2 cellular contexts compared by ENCODE assay signal in the genomic region with DNA sequence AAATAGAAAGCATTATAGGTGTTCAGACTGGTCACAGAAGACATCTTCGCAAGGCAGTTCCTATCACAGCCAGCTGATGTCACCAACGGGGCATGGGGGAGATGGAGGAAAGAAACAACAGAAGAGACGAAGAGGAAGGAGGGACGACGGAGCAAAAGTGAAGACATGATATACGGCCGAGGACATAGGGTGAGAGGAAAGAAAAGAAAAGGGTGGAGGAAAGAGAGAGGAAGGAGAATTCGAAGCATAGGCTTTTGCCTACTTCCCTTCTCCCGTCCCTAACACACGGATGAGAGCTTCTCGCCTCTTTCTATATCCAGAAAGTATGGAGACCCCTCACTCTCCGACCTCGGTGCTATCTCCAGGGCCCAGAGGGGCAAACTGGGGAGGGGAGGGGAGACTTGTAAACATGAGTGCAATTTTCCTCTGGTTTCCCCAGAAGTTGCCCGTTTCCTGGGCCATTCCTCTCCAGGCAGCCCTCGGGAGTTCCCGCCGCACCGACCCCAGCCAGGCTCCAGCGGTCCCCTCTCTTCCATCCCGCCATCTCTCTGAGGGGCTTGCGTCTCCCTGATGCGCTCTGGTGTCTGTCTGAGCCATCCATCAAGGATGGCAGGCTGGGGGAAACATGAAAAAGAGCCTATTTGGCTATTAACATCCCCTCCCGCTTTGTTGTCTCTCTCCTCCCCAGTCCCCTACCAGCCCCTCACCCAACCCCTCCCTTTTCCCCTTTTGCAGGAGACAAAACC.
A peak's percentile ranks its signal among the peaks of the same experiment; 100 is the strongest.
TF ChIP-seq lines count a peak whose summit lies in the region.

No MANE protein-coding gene starts in this region.

TF ChIP-seq in SK-N-SH, 30 proteins besides CTCF, POLR2A, EP300 and RAD21:
- no peak for TF ChIP-seq RXRA (IDR thresholded peaks at IDR 0.05; ENCODE audit: borderline replicate concordance, low read depth)
- no peak for TF ChIP-seq GABPA (IDR thresholded peaks at IDR 0.05; ENCODE audit: low read depth)
- TF ChIP-seq NFIC (IDR thresholded peaks at IDR 0.05; ENCODE audit: borderline replicate concordance): no peak
- TF ChIP-seq JUND (IDR thresholded peaks at IDR 0.05): no peak
- no peak for TF ChIP-seq GATA2 (CRISPR knock-in tag; IDR thresholded peaks at IDR 0.05)
- TF ChIP-seq SMC3 (IDR thresholded peaks at IDR 0.05; ENCODE audit: low read depth, low read length): peak; percentile 49; the same call in 1 of the 2 replicates
- no peak for TF ChIP-seq EZH2phosphoT487 (IDR thresholded peaks at IDR 0.05; ENCODE audit: borderline replicate concordance, low read depth)
- peak; percentile 35 for TF ChIP-seq CHD2 (IDR thresholded peaks at IDR 0.05; ENCODE audit: low read length, partially characterized antibody)
- TF ChIP-seq, protein P1, sequence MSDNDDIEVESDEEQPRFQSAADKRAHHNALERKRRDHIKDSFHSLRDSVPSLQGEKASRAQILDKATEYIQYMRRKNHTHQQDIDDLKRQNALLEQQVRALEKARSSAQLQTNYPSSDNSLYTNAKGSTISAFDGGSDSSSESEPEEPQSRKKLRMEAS (IDR thresholded peaks at IDR 0.05; ENCODE audit: low read depth): no peak
- TF ChIP-seq POLR2AphosphoS5 (IDR thresholded peaks at IDR 0.05; ENCODE audit: low read depth, low read length): no peak
- peak; percentile 28; the same call in 1 of the 2 replicates for TF ChIP-seq RCOR1 (IDR thresholded peaks at IDR 0.05; ENCODE audit: low read length)
- TF ChIP-seq, protein P2, sequence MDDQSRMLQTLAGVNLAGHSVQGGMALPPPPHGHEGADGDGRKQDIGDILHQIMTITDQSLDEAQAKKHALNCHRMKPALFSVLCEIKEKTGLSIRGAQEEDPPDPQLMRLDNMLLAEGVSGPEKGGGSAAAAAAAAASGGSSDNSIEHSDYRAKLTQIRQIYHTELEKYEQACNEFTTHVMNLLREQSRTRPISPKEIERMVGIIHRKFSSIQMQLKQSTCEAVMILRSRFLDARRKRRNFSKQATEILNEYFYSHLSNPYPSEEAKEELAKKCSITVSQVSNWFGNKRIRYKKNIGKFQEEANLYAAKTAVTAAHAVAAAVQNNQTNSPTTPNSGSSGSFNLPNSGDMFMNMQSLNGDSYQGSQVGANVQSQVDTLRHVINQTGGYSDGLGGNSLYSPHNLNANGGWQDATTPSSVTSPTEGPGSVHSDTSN (IDR thresholded peaks at IDR 0.05): no peak; the same call in 1 of the 2 replicates
- TF ChIP-seq FOXJ3 (CRISPR knock-in tag; IDR thresholded peaks at IDR 0.05): no peak
- no peak for TF ChIP-seq FOXM1 (IDR thresholded peaks at IDR 0.05; ENCODE audit: low read depth)
- no peak for TF ChIP-seq RFX5 (IDR thresholded peaks at IDR 0.05; ENCODE audit: low read length)
- no peak for TF ChIP-seq TEAD4 (IDR thresholded peaks at IDR 0.05; ENCODE audit: borderline replicate concordance, insufficient read depth)
- no peak for TF ChIP-seq NRF1 (IDR thresholded peaks at IDR 0.05; ENCODE audit: low read depth, low read length)
- TF ChIP-seq SIN3A (IDR thresholded peaks at IDR 0.05; ENCODE audit: borderline replicate concordance, low read depth, low read length): no peak; the same call in 1 of the 2 replicates
- no peak for TF ChIP-seq MEF2A (IDR thresholded peaks at IDR 0.05; ENCODE audit: borderline replicate concordance, low read depth)
- no peak for TF ChIP-seq ELF1 (IDR thresholded peaks at IDR 0.05)
- no peak for TF ChIP-seq FOSL2 (IDR thresholded peaks at IDR 0.05; ENCODE audit: borderline replicate concordance, low read depth)
- TF ChIP-seq TCF12 (IDR thresholded peaks at IDR 0.05): no peak
- TF ChIP-seq, protein P3, sequence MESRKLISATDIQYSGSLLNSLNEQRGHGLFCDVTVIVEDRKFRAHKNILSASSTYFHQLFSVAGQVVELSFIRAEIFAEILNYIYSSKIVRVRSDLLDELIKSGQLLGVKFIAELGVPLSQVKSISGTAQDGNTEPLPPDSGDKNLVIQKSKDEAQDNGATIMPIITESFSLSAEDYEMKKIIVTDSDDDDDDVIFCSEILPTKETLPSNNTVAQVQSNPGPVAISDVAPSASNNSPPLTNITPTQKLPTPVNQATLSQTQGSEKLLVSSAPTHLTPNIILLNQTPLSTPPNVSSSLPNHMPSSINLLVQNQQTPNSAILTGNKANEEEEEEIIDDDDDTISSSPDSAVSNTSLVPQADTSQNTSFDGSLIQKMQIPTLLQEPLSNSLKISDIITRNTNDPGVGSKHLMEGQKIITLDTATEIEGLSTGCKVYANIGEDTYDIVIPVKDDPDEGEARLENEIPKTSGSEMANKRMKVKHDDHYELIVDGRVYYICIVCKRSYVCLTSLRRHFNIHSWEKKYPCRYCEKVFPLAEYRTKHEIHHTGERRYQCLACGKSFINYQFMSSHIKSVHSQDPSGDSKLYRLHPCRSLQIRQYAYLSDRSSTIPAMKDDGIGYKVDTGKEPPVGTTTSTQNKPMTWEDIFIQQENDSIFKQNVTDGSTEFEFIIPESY (IDR thresholded peaks at IDR 0.05; ENCODE audit: borderline replicate concordance, low read depth): no peak
- TF ChIP-seq YY1 (IDR thresholded peaks at IDR 0.05; ENCODE audit: low read depth): no peak
- TF ChIP-seq, protein P4, sequence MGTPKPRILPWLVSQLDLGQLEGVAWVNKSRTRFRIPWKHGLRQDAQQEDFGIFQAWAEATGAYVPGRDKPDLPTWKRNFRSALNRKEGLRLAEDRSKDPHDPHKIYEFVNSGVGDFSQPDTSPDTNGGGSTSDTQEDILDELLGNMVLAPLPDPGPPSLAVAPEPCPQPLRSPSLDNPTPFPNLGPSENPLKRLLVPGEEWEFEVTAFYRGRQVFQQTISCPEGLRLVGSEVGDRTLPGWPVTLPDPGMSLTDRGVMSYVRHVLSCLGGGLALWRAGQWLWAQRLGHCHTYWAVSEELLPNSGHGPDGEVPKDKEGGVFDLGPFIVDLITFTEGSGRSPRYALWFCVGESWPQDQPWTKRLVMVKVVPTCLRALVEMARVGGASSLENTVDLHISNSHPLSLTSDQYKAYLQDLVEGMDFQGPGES (IDR thresholded peaks at IDR 0.05; ENCODE audit: low read depth, low read length): no peak

TF ChIP-seq in HepG2, 621 proteins besides CTCF, POLR2A, EP300 and RAD21 (continues in another document):
- TF ChIP-seq, protein P5, sequence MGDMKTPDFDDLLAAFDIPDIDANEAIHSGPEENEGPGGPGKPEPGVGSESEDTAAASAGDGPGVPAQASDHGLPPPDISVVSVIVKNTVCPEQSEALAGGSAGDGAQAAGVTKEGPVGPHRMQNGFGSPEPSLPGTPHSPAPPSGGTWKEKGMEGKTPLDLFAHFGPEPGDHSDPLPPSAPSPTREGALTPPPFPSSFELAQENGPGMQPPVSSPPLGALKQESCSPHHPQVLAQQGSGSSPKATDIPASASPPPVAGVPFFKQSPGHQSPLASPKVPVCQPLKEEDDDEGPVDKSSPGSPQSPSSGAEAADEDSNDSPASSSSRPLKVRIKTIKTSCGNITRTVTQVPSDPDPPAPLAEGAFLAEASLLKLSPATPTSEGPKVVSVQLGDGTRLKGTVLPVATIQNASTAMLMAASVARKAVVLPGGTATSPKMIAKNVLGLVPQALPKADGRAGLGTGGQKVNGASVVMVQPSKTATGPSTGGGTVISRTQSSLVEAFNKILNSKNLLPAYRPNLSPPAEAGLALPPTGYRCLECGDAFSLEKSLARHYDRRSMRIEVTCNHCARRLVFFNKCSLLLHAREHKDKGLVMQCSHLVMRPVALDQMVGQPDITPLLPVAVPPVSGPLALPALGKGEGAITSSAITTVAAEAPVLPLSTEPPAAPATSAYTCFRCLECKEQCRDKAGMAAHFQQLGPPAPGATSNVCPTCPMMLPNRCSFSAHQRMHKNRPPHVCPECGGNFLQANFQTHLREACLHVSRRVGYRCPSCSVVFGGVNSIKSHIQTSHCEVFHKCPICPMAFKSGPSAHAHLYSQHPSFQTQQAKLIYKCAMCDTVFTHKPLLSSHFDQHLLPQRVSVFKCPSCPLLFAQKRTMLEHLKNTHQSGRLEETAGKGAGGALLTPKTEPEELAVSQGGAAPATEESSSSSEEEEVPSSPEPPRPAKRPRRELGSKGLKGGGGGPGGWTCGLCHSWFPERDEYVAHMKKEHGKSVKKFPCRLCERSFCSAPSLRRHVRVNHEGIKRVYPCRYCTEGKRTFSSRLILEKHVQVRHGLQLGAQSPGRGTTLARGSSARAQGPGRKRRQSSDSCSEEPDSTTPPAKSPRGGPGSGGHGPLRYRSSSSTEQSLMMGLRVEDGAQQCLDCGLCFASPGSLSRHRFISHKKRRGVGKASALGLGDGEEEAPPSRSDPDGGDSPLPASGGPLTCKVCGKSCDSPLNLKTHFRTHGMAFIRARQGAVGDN (CRISPR knock-in tag; IDR thresholded peaks at IDR 0.05): peak; percentile 21; the same call in 1 of the 2 replicates
- TF ChIP-seq ATF1 (CRISPR knock-in tag; IDR thresholded peaks at IDR 0.05): no peak
- TF ChIP-seq SMAD3 (CRISPR knock-in tag; IDR thresholded peaks at IDR 0.05): no peak
- no peak for TF ChIP-seq SP5 (CRISPR knock-in tag; IDR thresholded peaks at IDR 0.05; ENCODE audit: borderline replicate concordance, low read depth)
- no peak for TF ChIP-seq RXRB (CRISPR knock-in tag; IDR thresholded peaks at IDR 0.05; ENCODE audit: borderline replicate concordance)
- TF ChIP-seq FOXC1 (CRISPR knock-in tag; IDR thresholded peaks at IDR 0.05; ENCODE audit: borderline replicate concordance): no peak
- TF ChIP-seq ZFP62 (CRISPR knock-in tag; IDR thresholded peaks at IDR 0.05): no peak
- TF ChIP-seq, protein P6, sequence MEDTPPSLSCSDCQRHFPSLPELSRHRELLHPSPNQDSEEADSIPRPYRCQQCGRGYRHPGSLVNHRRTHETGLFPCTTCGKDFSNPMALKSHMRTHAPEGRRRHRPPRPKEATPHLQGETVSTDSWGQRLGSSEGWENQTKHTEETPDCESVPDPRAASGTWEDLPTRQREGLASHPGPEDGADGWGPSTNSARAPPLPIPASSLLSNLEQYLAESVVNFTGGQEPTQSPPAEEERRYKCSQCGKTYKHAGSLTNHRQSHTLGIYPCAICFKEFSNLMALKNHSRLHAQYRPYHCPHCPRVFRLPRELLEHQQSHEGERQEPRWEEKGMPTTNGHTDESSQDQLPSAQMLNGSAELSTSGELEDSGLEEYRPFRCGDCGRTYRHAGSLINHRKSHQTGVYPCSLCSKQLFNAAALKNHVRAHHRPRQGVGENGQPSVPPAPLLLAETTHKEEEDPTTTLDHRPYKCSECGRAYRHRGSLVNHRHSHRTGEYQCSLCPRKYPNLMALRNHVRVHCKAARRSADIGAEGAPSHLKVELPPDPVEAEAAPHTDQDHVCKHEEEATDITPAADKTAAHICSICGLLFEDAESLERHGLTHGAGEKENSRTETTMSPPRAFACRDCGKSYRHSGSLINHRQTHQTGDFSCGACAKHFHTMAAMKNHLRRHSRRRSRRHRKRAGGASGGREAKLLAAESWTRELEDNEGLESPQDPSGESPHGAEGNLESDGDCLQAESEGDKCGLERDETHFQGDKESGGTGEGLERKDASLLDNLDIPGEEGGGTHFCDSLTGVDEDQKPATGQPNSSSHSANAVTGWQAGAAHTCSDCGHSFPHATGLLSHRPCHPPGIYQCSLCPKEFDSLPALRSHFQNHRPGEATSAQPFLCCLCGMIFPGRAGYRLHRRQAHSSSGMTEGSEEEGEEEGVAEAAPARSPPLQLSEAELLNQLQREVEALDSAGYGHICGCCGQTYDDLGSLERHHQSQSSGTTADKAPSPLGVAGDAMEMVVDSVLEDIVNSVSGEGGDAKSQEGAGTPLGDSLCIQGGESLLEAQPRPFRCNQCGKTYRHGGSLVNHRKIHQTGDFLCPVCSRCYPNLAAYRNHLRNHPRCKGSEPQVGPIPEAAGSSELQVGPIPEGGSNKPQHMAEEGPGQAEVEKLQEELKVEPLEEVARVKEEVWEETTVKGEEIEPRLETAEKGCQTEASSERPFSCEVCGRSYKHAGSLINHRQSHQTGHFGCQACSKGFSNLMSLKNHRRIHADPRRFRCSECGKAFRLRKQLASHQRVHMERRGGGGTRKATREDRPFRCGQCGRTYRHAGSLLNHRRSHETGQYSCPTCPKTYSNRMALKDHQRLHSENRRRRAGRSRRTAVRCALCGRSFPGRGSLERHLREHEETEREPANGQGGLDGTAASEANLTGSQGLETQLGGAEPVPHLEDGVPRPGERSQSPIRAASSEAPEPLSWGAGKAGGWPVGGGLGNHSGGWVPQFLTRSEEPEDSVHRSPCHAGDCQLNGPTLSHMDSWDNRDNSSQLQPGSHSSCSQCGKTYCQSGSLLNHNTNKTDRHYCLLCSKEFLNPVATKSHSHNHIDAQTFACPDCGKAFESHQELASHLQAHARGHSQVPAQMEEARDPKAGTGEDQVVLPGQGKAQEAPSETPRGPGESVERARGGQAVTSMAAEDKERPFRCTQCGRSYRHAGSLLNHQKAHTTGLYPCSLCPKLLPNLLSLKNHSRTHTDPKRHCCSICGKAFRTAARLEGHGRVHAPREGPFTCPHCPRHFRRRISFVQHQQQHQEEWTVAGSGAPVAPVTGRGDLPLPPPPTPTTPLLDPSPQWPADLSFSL (CRISPR knock-in tag; IDR thresholded peaks at IDR 0.05): no peak
- no peak for TF ChIP-seq SP2 (CRISPR knock-in tag; IDR thresholded peaks at IDR 0.05)
- TF ChIP-seq EZH2 (conservative IDR thresholded peaks at IDR 0.05; ENCODE audit: low read depth, low read length): peak; percentile 72
- TF ChIP-seq NFE2 (CRISPR knock-in tag; IDR thresholded peaks at IDR 0.05): no peak
- no peak for TF ChIP-seq SIN3A (IDR thresholded peaks at IDR 0.05; ENCODE audit: borderline replicate concordance, low read depth, low read length)
- no peak for TF ChIP-seq RFX1 (IDR thresholded peaks at IDR 0.05)
- TF ChIP-seq, protein P7, sequence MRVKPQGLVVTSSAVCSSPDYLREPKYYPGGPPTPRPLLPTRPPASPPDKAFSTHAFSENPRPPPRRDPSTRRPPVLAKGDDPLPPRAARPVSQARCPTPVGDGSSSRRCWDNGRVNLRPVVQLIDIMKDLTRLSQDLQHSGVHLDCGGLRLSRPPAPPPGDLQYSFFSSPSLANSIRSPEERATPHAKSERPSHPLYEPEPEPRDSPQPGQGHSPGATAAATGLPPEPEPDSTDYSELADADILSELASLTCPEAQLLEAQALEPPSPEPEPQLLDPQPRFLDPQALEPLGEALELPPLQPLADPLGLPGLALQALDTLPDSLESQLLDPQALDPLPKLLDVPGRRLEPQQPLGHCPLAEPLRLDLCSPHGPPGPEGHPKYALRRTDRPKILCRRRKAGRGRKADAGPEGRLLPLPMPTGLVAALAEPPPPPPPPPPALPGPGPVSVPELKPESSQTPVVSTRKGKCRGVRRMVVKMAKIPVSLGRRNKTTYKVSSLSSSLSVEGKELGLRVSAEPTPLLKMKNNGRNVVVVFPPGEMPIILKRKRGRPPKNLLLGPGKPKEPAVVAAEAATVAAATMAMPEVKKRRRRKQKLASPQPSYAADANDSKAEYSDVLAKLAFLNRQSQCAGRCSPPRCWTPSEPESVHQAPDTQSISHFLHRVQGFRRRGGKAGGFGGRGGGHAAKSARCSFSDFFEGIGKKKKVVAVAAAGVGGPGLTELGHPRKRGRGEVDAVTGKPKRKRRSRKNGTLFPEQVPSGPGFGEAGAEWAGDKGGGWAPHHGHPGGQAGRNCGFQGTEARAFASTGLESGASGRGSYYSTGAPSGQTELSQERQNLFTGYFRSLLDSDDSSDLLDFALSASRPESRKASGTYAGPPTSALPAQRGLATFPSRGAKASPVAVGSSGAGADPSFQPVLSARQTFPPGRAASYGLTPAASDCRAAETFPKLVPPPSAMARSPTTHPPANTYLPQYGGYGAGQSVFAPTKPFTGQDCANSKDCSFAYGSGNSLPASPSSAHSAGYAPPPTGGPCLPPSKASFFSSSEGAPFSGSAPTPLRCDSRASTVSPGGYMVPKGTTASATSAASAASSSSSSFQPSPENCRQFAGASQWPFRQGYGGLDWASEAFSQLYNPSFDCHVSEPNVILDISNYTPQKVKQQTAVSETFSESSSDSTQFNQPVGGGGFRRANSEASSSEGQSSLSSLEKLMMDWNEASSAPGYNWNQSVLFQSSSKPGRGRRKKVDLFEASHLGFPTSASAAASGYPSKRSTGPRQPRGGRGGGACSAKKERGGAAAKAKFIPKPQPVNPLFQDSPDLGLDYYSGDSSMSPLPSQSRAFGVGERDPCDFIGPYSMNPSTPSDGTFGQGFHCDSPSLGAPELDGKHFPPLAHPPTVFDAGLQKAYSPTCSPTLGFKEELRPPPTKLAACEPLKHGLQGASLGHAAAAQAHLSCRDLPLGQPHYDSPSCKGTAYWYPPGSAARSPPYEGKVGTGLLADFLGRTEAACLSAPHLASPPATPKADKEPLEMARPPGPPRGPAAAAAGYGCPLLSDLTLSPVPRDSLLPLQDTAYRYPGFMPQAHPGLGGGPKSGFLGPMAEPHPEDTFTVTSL (CRISPR knock-in tag; IDR thresholded peaks at IDR 0.05; ENCODE audit: borderline replicate concordance): no peak
